Comparison of ENCODE assay signal across 14 cellular contexts in the genomic region with DNA sequence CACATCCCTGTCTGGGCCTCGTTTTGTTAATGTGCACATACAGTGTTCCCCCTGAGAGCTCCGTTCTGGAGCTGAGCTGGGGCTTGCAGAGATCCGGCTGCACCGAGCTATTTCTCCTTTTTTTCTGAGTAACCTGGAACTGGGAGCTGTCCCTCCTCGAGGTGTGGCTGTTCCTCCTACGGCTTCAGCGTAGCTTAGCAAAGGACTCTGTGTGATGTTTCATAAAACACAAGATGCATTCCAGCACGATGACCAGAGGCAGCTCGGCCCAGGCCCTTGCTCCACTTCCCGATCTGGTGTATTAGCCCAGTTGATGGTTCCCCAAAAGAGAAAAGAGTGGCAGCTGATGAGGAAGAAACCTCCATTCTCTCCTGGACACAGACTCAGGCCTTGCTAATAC.
"Had no signal": no experiment of that assay in that cellular context is flagged by ENCODE, and none has a peak within 500 bp of the region (broad histone marks: within the 10 kb centered on the region; RNA-seq: fewer than 3 reads in every experiment).

No MANE protein-coding gene starts in this region.

- H3K27ac ChIP-seq: heart right ventricle, neural progenitor cell, pancreas, stomach, tibial nerve had no signal

- H3K36me3 Mint-ChIP-seq: neural progenitor cell had no signal

- H3K9me3 ChIP-seq: heart right ventricle, pancreas, stomach, tibial nerve had no signal

- H3K4me3 ChIP-seq: heart right ventricle, neural progenitor cell, pancreas, stomach, tibial nerve had no signal

- H3K9me3 Mint-ChIP-seq: activated naive CD4-positive, alpha-beta T cell treated with anti-CD3 and anti-CD28 coated beads for 36 hours; T-helper 2 cell treated with Interferon-gamma antibody and Interleukin-4, amounts not matched to agents 5 μg/mL and 100 μg/mL, for 36 hours had no signal

- H3K36me3 ChIP-seq: neural progenitor cell, pancreas, tibial nerve had no signal

- H3K4me3 Mint-ChIP-seq: activated naive CD4-positive, alpha-beta T cell treated with anti-CD3 and anti-CD28 coated beads for 36 hours; neural progenitor cell; T-helper 2 cell treated with Interferon-gamma antibody and Interleukin-4, amounts not matched to agents 5 μg/mL and 100 μg/mL, for 36 hours had no signal

- H3K27ac Mint-ChIP-seq: activated naive CD4-positive, alpha-beta T cell treated with anti-CD3 and anti-CD28 coated beads for 36 hours; T-helper 2 cell treated with Interferon-gamma antibody and Interleukin-4, amounts not matched to agents 5 μg/mL and 100 μg/mL, for 36 hours had no signal

- DNase-seq: activated naive CD4-positive, alpha-beta T cell treated with anti-CD3 and anti-CD28 coated beads for 36 hours; cerebellar nuclear complex; effector CD4-positive, alpha-beta T cell; heart right ventricle; left ventricle myocardium superior; mesendoderm; pancreas; stimulated activated CD4-positive, alpha-beta T cell treated with anti-CD3 and anti-CD28 coated beads, Interleukin-15, amount 100 ng/mL, for 24 hours; stimulated activated CD4-positive, alpha-beta T cell treated with anti-CD3 and anti-CD28 coated beads, Interleukin-4, amount 100 ng/mL, for 24 hours; stomach had no signal

- ATAC-seq: activated CD4-positive, CD25-positive, alpha-beta regulatory T cell treated with anti-CD3 and anti-CD28 coated beads, Interleukin-2, amount 50 U/mL, for 24 hours; heart right ventricle; left ventricle myocardium superior had no signal

- H3K4me1 ChIP-seq: pancreas had no signal

- H3K27me3 ChIP-seq: heart right ventricle, neural progenitor cell, pancreas, stomach, tibial nerve had no signal
